ENCODE assay signal across 8 cellular contexts in the genomic region with DNA sequence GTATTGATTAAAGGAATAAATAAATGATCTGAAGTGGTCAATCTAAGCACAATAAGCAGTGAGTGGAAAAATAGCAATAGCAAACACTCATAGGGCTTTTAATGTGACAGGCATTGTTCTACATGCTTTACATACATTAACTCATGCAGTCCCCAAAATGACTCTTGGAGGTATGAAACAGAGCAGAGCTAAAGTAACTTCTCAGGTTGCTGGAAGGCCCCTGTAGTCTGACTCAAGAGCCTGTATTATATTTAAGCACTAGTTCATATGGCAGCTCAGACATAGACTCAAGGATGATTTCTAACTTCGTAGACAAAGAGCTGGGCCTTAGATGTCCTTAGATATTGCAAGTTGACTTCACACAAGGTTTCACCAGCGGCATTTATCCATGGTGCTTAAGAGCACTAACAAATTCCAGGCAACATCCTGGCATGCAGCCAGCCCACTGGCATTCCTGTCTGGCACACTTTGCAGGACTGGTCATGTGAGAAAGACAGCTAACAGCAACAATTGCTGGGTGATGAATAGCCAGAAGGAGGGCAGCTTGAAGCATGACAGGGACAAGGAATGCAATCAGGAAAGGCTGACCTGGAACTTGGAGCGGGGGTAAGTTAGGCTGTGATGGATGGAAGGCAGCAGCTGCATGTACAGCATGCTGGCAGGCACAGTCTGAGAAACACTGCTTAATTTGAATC. TPM values are rescaled to one million over a fixed set of nuclear protein-coding genes. Genes with fewer than 3 reads are reported as not detected.
A peak's percentile ranks its signal among the peaks of the same experiment; 100 is the strongest.
DNase-seq lines count a peak whose midpoint lies in the region; ATAC-seq and TF ChIP-seq lines count a peak whose summit lies in the region.

No MANE protein-coding gene starts in this region.

- no peaks in the 10 kb centered on the region for H4K20me1 ChIP-seq in hepatocyte (ENCODE audit: insufficient read depth, poor library complexity, severe bottlenecking)

- WGBS in hepatocyte (ENCODE audit: low lambda C conversion rate, missing lambda C conversion rate): 50% methylated on average over 3 of the region's 3 CpGs
- 30 to 46% methylated on average over 3 of the region's 3 CpGs for WGBS in thyroid gland, 2 donors

- H3K9me2 ChIP-seq in hepatocyte (replicated peaks; ENCODE audit: insufficient read depth): no peaks in the 10 kb centered on the region

- no peak overlapping the region for H3K4me3 Mint-ChIP-seq in CD8-positive, alpha-beta T cell

- peak; percentile 36 for DNase-seq in NCI-H146 (lab: John Stamatoyannopoulos, UW)
- DNase-seq in NCI-H146 treated with DMSO at 0.1 percent for 48 hours (lab: John Stamatoyannopoulos, UW; ENCODE audit: unreplicated experiment): no peak
- DNase-seq in hepatocyte (ENCODE audit: low spot score): peak; percentile 74
- peak; percentile 99 for DNase-seq in thyroid gland
- no peak for DNase-seq in activated gamma-delta T cell (lab: John Stamatoyannopoulos, UW)
- no peak for DNase-seq in 8988T
- DNase-seq in CD8-positive, alpha-beta T cell: no peak

- CTCF ChIA-PET in CD8-positive, alpha-beta T cell (lab: Charles Lee): interaction anchor here (0.7 kb wide), 1 partner anchor 20 kb away, joined by 3 read pairs; no protein-coding TSS in a partner anchor

- H3K27ac ChIP-seq in VCaP: peak overlapping the region; percentile 61
- H3K27ac ChIP-seq in hepatocyte: no peak overlapping the region
- H3K27ac ChIP-seq in thyroid gland: peak overlapping the region; percentile 78 to 80 (median 79)
- H3K27ac ChIP-seq in CD8-positive, alpha-beta T cell (ENCODE audit: low read depth, low read length): no peak overlapping the region

- H3K4me3 ChIP-seq in hepatocyte: no peak overlapping the region
- no peak overlapping the region for H3K4me3 ChIP-seq in thyroid gland (replicated peaks in 1 of 3)
- no peak overlapping the region for H3K4me3 ChIP-seq in CD8-positive, alpha-beta T cell (ENCODE audit: low read depth, low read length)

- H3K4me1 ChIP-seq in hepatocyte (ENCODE audit: insufficient read depth): peaks cover 6% of the 10 kb centered on the region
- peaks cover 14 to 16% of the 10 kb centered on the region in 2 donors for H3K4me1 ChIP-seq in thyroid gland
- no peaks in the 10 kb centered on the region for H3K4me1 ChIP-seq in CD8-positive, alpha-beta T cell (ENCODE audit: insufficient read depth, low read length)

- no peak for ATAC-seq in CD8-positive, alpha-beta T cell

- no peak overlapping the region for H3K27ac Mint-ChIP-seq in CD8-positive, alpha-beta T cell

- H3K36me3 Mint-ChIP-seq in CD8-positive, alpha-beta T cell: peaks cover 11% of the 10 kb centered on the region

- POLR2A ChIA-PET in CD8-positive, alpha-beta T cell (lab: Charles Lee): interaction anchor here (0.8 kb wide), 1 partner anchor 11 kb away, joined by 3 read pairs; no protein-coding TSS in a partner anchor

- TF ChIP-seq CTCF in VCaP (conservative IDR thresholded peaks at IDR 0.05): no peak
- no peak for TF ChIP-seq CTCF in hepatocyte (IDR thresholded peaks at IDR 0.05; ENCODE audit: poor library complexity)
- TF ChIP-seq CTCF in thyroid gland (IDR thresholded peaks at IDR 0.05): no peak
- TF ChIP-seq CTCF in CD8-positive, alpha-beta T cell (IDR thresholded peaks at IDR 0.05): no peak

- intact Hi-C loops in thyroid gland (cut with DNase I): no loop called here
- intact Hi-C loops in CD8-positive, alpha-beta T cell (cut with DNase I, micrococcal nuclease): no loop called here

- H3K9me3 Mint-ChIP-seq in CD8-positive, alpha-beta T cell: peaks cover 7% of the 10 kb centered on the region

- H3K27me3 Mint-ChIP-seq in CD8-positive, alpha-beta T cell (ENCODE audit: low read depth): no peaks in the 10 kb centered on the region

- no peaks in the 10 kb centered on the region for H3K36me3 ChIP-seq in hepatocyte (replicated peaks; ENCODE audit: insufficient read depth, low read depth)
- no peaks in the 10 kb centered on the region for H3K36me3 ChIP-seq in thyroid gland
- H3K36me3 ChIP-seq in CD8-positive, alpha-beta T cell (ENCODE audit: insufficient read depth, low read length): no peaks in the 10 kb centered on the region

- H2AFZ ChIP-seq in hepatocyte: no peak overlapping the region

- H3K9me3 ChIP-seq in hepatocyte (ENCODE audit: low read depth): no peaks in the 10 kb centered on the region
- H3K9me3 ChIP-seq in thyroid gland: no peaks in the 10 kb centered on the region
- H3K9me3 ChIP-seq in CD8-positive, alpha-beta T cell (ENCODE audit: low read length): no peaks in the 10 kb centered on the region

- H3K27me3 ChIP-seq in hepatocyte (no peaks in the 10 kb centered on the region), thyroid gland (no peaks in the 10 kb centered on the region)
- no peaks in the 10 kb centered on the region for H3K27me3 ChIP-seq in CD8-positive, alpha-beta T cell (ENCODE audit: insufficient read depth, low read length)

- H3K79me2 ChIP-seq in hepatocyte: no peaks in the 10 kb centered on the region

- peak overlapping the region; percentile 3 for H3K4me2 ChIP-seq in hepatocyte

- peak in 1 of 2 donors; percentile 8 for TF ChIP-seq POLR2A in thyroid gland (IDR thresholded peaks at IDR 0.05)

- H3K4me1 Mint-ChIP-seq in CD8-positive, alpha-beta T cell (ENCODE audit: low read depth): no peaks in the 10 kb centered on the region

RNA-seq across cellular contexts. Expression of a gene that starts 22.9 kb away (rescaled TPM):
- total RNA-seq in hepatocyte (131 and 150 TPM in 2 replicates), thyroid gland (100 to 1,000 TPM; 164 to 222 (median 195) TPM)
- 164 and 209 TPM in 2 replicates for polyA plus RNA-seq in hepatocyte
- total RNA-seq in CD8-positive, alpha-beta T cell: 10 to 100 TPM; 64.2 to 74.5 TPM

Comparison
In these comparisons a context has a peak if more than half of its experiments do, and no peak if none do; other contexts are left out.
1. DNase-seq: peak in NCI-H146 (single experiment), hepatocyte (single experiment) and thyroid gland (2 of 2); none in NCI-H146 treated with DMSO at 0.1 percent for 48 hours (single experiment), activated gamma-delta T cell (single experiment), 8988T (single experiment) and CD8-positive, alpha-beta T cell (0 of 7).
2. H3K27ac ChIP-seq: peak in VCaP (single experiment) and thyroid gland (3 of 3); none in hepatocyte (single experiment) and CD8-positive, alpha-beta T cell (single experiment).